10 cellular contexts compared by ENCODE assay signal in genomic region chr12:21502872-21503271, GRCh38. TPM values are rescaled to one million over a fixed set of nuclear protein-coding genes. Genes with fewer than 3 reads are reported as not detected.
DNase-seq lines count a peak whose midpoint lies in the region; ATAC-seq, FAIRE-seq and TF ChIP-seq lines count a peak whose summit lies in the region.
"Had no signal": no experiment of that assay in that cellular context is flagged by ENCODE, and none has a peak within 500 bp of the region (broad histone marks: within the 10 kb centered on the region; RNA-seq: fewer than 3 reads in every experiment).

No MANE protein-coding gene starts in this region.

- no peak overlapping the region for H3K23ac ChIP-seq in mesenchymal stem cell (ENCODE audit: low read length in 2 of 2)

- H3K27me3 ChIP-seq in A673 (replicated peaks; ENCODE audit: insufficient read depth, low read depth, low read length, poor library complexity): no peaks in the 10 kb centered on the region
- H3K27me3 ChIP-seq in HAP-1 (ENCODE audit: low read depth): no peaks in the 10 kb centered on the region
- no peaks in the 10 kb centered on the region for H3K27me3 ChIP-seq in K562 (ENCODE audit: control insufficient read depth in 2 of 2, insufficient read depth in 2 of 2, low read length in 2 of 2)
- H3K27me3 ChIP-seq in mesenchymal stem cell (ENCODE audit: control insufficient read depth in 1 of 2, insufficient read depth in 1 of 2, low read length in 2 of 2): no peaks in the 10 kb centered on the region

- peak overlapping the region; percentile 83 to 96 for H3K9ac ChIP-seq in K562 (ENCODE audit: insufficient read depth in 1 of 2, low read depth in 2 of 2, low read length in 2 of 2)
- peak overlapping the region; percentile 99 for H3K9ac ChIP-seq in mesenchymal stem cell (ENCODE audit: low read length)

- peaks cover 61% of the 10 kb centered on the region for H3K79me2 ChIP-seq in K562 (ENCODE audit: control insufficient read depth, insufficient read depth, low read length)

- no peaks in the 10 kb centered on the region for H3K36me3 ChIP-seq in A673 (ENCODE audit: insufficient read depth, low read length, poor library complexity, severe bottlenecking)
- peaks cover 11% of the 10 kb centered on the region for H3K36me3 ChIP-seq in HAP-1 (replicated peaks)
- H3K36me3 ChIP-seq in K562 (ENCODE audit: control insufficient read depth, insufficient read depth, low read length): peaks cover 13% of the 10 kb centered on the region; the same call in 2 of the 3 replicates
- H3K36me3 ChIP-seq in mesenchymal stem cell (ENCODE audit: control insufficient read depth in 1 of 2, insufficient read depth in 2 of 2, low read depth in 1 of 2, low read length in 2 of 2): peaks cover 0 to 28% of the 10 kb centered on the region in 2 experiments

- peak overlapping the region; percentile 89 for H3K4me2 ChIP-seq in K562 (ENCODE audit: insufficient read depth, low read length)
- H3K4me2 ChIP-seq in mesenchymal stem cell (ENCODE audit: low read length, poor library complexity, severe bottlenecking): peak overlapping the region; percentile 94

- no peak overlapping the region for H2BK120ac ChIP-seq in mesenchymal stem cell (ENCODE audit: low read depth, low read length)

- H3K9me3 ChIP-seq in A673 (ENCODE audit: low read depth, low read length, poor library complexity, severe bottlenecking): no peaks in the 10 kb centered on the region
- H3K9me3 ChIP-seq in HAP-1: no peaks in the 10 kb centered on the region
- H3K9me3 ChIP-seq in K562 (replicated peaks; ENCODE audit: control insufficient read depth, insufficient read depth, low read depth, low read length): no peaks in the 10 kb centered on the region
- H3K9me3 ChIP-seq in mesenchymal stem cell (ENCODE audit: control insufficient read depth, low read length): no peaks in the 10 kb centered on the region

- ATAC-seq in K562: peak; percentile 25; the same call in 1 of the 3 replicates
- ATAC-seq in HG03039 (IDR thresholded peaks at IDR 0.05; ENCODE audit: unreplicated experiment): no peak
- no peak for ATAC-seq in HG02885 (IDR thresholded peaks at IDR 0.05; ENCODE audit: poor library complexity, unreplicated experiment)

- peaks cover 19% of the 10 kb centered on the region for H3K4me1 ChIP-seq in A673 (ENCODE audit: insufficient read depth, low read length, poor library complexity, severe bottlenecking)
- peaks cover 17% of the 10 kb centered on the region for H3K4me1 ChIP-seq in HAP-1
- H3K4me1 ChIP-seq in K562 (replicated peaks in 1 of 2; ENCODE audit: control insufficient read depth in 2 of 2, insufficient read depth in 2 of 2, low read length in 2 of 2): peaks cover 0 to 13% of the 10 kb centered on the region in 2 experiments; a peak in 2 of 5 replicates
- H3K4me1 ChIP-seq in mesenchymal stem cell (ENCODE audit: control insufficient read depth, insufficient read depth, low read depth, low read length): peaks cover 2% of the 10 kb centered on the region

- H3K9me1 ChIP-seq in K562 (ENCODE audit: control insufficient read depth, insufficient read depth, low read length): no peaks in the 10 kb centered on the region

- intact Hi-C loops in A673 (cut with micrococcal nuclease; ENCODE audit: unreplicated experiment): loop anchor here (5.0 kb wide), 1 partner anchor 154 kb away; the partner anchor contains the start of gene LDHB
- intact Hi-C loops in K562 (cut with micrococcal nuclease): loop anchor here (5.0 to 10.0 kb wide), 2 partner anchors 152 to 174 kb away; partner anchors contain the start of gene LDHB

- CTCF ChIA-PET in A673 (lab: Charles Lee) (no interaction called here), K562 (lab: Yijun Ruan, JAX; ENCODE audit: low intra/inter-chr PET ratio) (no interaction called here)

- TF ChIP-seq RAD21 in K562 (CRISPR knock-in tag; conservative IDR thresholded peaks at IDR 0.05 in 1 of 2, IDR thresholded peaks at IDR 0.05 in 1 of 2): no peak

- no peak for TF ChIP-seq EP300 in K562 (IDR thresholded peaks at IDR 0.05; ENCODE audit: low read length)

- POLR2A ChIA-PET in A673 (lab: Charles Lee; ENCODE audit: low non-redundant PET) (interaction anchor here (0.6 kb wide), 1 partner anchor 465 kb away, joined by 5 read pairs; no protein-coding TSS in a partner anchor), K562 (lab: Yijun Ruan, JAX) (interaction anchor here (2.3 kb wide), 1 partner anchor 8 kb away, joined by 12 read pairs; no protein-coding TSS in a partner anchor)

- no peak overlapping the region for H2BK12ac ChIP-seq in mesenchymal stem cell (ENCODE audit: low read length in 2 of 2)

- no peak overlapping the region for H3K27ac ChIP-seq in A673 (ENCODE audit: low read depth, low read length, poor library complexity, severe bottlenecking)
- H3K27ac ChIP-seq in K562 (ENCODE audit: extremely low read depth, low read depth, low read length): no peak overlapping the region
- no peak overlapping the region for H3K27ac ChIP-seq in mesenchymal stem cell (ENCODE audit: low read length, poor library complexity, severe bottlenecking)

- H2BK5ac ChIP-seq in mesenchymal stem cell (ENCODE audit: low read depth, low read length, poor library complexity, severe bottlenecking): no peak overlapping the region

- WGBS in K562 (ENCODE audit: insufficient coverage, low coverage, missing lambda C conversion rate): 40% methylated on average over 1 of the region's 1 CpG
- WGBS in mesenchymal stem cell: no CpG with 5 or more reads among the region's 1 CpG

- TF ChIP-seq CTCF in A673 (conservative IDR thresholded peaks at IDR 0.05; ENCODE audit: low read depth, low read length) (no peak), K562 (IDR thresholded peaks at IDR 0.05 in 2 of 3, conservative IDR thresholded peaks at IDR 0.05 in 1 of 3; ENCODE audit: insufficient read depth in 2 of 3, low read depth in 1 of 3, low read length in 3 of 3) (no peak)

- DNase-seq in A673 (ENCODE audit: low spot score) (no peak), HAP-1 (ENCODE audit: low spot score in 2 of 2) (peak in 1 of 2 experiments; percentile 10), K562 (ENCODE audit: extremely low read depth in 1 of 4, low spot score in 3 of 4) (peak in 1 of 4 experiments; percentile 16), mesenchymal stem cell (no peak), AG08395 (ENCODE audit: low spot score) (no peak), T-helper 9 cell (no peak)
- DNase-seq: NCI-H774 had no signal

- H2AK5ac ChIP-seq in mesenchymal stem cell (ENCODE audit: low read length, severe bottlenecking): no peak overlapping the region

- H3K18ac ChIP-seq in mesenchymal stem cell (ENCODE audit: low read depth in 1 of 2, low read length in 2 of 2): no peak overlapping the region

- H3K79me1 ChIP-seq in mesenchymal stem cell (replicated peaks; ENCODE audit: low read length, poor library complexity, severe bottlenecking): no peaks in the 10 kb centered on the region

- H3K4ac ChIP-seq in mesenchymal stem cell (ENCODE audit: low read depth in 1 of 2, low read length in 2 of 2): no peak overlapping the region

- no peak for TF ChIP-seq POLR2A in K562 (conservative IDR thresholded peaks at IDR 0.05)

- H3K4me3 ChIP-seq in A673 (ENCODE audit: low read depth, low read length, poor library complexity, severe bottlenecking) (peak overlapping the region; percentile 97), HAP-1 (peak overlapping the region; percentile 90), K562 (peak overlapping the region; percentile 100), mesenchymal stem cell (ENCODE audit: insufficient read depth in 1 of 2, low read depth in 1 of 2, low read length in 2 of 2) (peak overlapping the region; percentile 30 to 91)

- no peak overlapping the region for H2BK15ac ChIP-seq in mesenchymal stem cell (ENCODE audit: low read depth, poor library complexity, severe bottlenecking)

- FAIRE-seq in K562 (lab: Jason Lieb, UNC): no peak

- in situ Hi-C loops in HAP-1 (cut with MboI; ENCODE audit: low sequenced_read_pairs): loop anchor here (10.0 kb wide), 1 partner anchor 152 kb away; the partner anchor contains the start of gene LDHB
- in situ Hi-C loops in K562 (cut with MboI): no loop called here

- H4K8ac ChIP-seq in mesenchymal stem cell (ENCODE audit: low read length): no peak overlapping the region

- no peak overlapping the region for H2AFZ ChIP-seq in K562 (ENCODE audit: low read depth, low read length)
- H2AFZ ChIP-seq in mesenchymal stem cell (ENCODE audit: low read depth, low read length): no peak overlapping the region

- H4K91ac ChIP-seq in mesenchymal stem cell (ENCODE audit: low read length): no peak overlapping the region

- H4K20me1 ChIP-seq in K562 (replicated peaks; ENCODE audit: control insufficient read depth, insufficient read depth, low read length): 0 out of 2 replicates have a peak, but pooled peaks cover 3% of the 10 kb centered on the region

- no peak overlapping the region for H3K14ac ChIP-seq in mesenchymal stem cell (ENCODE audit: low read length in 2 of 2)

- BruUV-seq in A673 (replicated peaks; lab: Mats Ljungman, UMichigan): TSS peak; percentile 46
- BruUV-seq in K562 (replicated peaks; lab: Mats Ljungman, UMichigan): TSS peak; percentile 40

RNA-seq across cellular contexts. Expression of gene GOLT1B, which starts 1.3 kb away (rescaled TPM):
- total RNA-seq in A673 (2021): 26.6 and 31.4 TPM in 2 replicates
- 17.7 and 49.9 TPM in 2 replicates for total RNA-seq in K562 (2011; cell fraction: chromatin; rRNA removed; ENCODE audit: low replicate concordance)
- total RNA-seq in K562 (2011; cell fraction: nucleolus; rRNA removed): 12.3 and 64.0 TPM in 2 replicates
- 23.7 and 48.0 TPM in 2 replicates for total RNA-seq in K562 (2011; cell fraction: nucleoplasm; rRNA removed)
- total RNA-seq in K562 (2014; rRNA removed): 9.4 and 10.1 TPM in 2 replicates
- 31.5 and 35.8 TPM in 2 replicates for total RNA-seq in K562 (2014; rRNA removed; fragmentation: Illumina TruSeq; extraction: Trizol)
- total RNA-seq in K562 (2015; rRNA removed; fragmentation: Illumina TruSeq; extraction: Trizol): 24.9 and 27.7 TPM in 2 replicates
- 20.1 and 24.5 TPM in 2 replicates for total RNA-seq in K562 (2021)
- 25.4 and 26.3 TPM in 2 replicates for polyA plus RNA-seq in K562 (2011; rRNA removed)
- 2.0 and 9.5 TPM in 2 replicates for polyA plus RNA-seq in K562 (2011; cell fraction: cytosol; rRNA removed)
- 20.9 and 46.8 TPM in 2 replicates for polyA plus RNA-seq in K562 (2011; cell fraction: nucleus; rRNA removed)
- 20.0 and 21.1 TPM in 2 replicates for polyA plus RNA-seq in K562 (2012)
- polyA plus RNA-seq in K562 (2014; fragmentation: Illumina TruSeq; extraction: Trizol): 22.8 and 26.7 TPM in 2 replicates
- polyA plus RNA-seq in K562 (2014; fragmentation: Nextera tagmentation; extraction: Ambion mirVana): 10 to 100 TPM; 46.5 to 66.1 TPM
- 16.4 and 20.3 TPM in 2 replicates for polyA plus RNA-seq in K562 (2014; rRNA removed)
- 13.6 and 18.4 TPM in 2 replicates for polyA minus RNA-seq in K562 (2011; rRNA and poly(A)+ RNA removed)
- 15.2 and 19.9 TPM in 2 replicates for polyA minus RNA-seq in K562 (2011; cell fraction: cytosol; rRNA and poly(A)+ RNA removed)
- polyA minus RNA-seq in K562 (2011; cell fraction: nucleus; rRNA and poly(A)+ RNA removed): 7.4 and 17.7 TPM in 2 replicates
- polyA plus RNA-seq in mesenchymal stem cell (2013, experiment 1 of 2): 45.8 TPM
- polyA plus RNA-seq in mesenchymal stem cell (2013, experiment 2 of 2): 51.9 TPM

RNA-seq across cellular contexts. Expression of gene RECQL, which starts 1.4 kb away (rescaled TPM):
- total RNA-seq in A673 (2021): 38.2 and 39.3 TPM in 2 replicates
- total RNA-seq in K562 (2011; cell fraction: chromatin; rRNA removed; ENCODE audit: low replicate concordance): 6.6 and 14.4 TPM in 2 replicates
- total RNA-seq in K562 (2011; cell fraction: nucleolus; rRNA removed): 3.2 and 7.4 TPM in 2 replicates
- total RNA-seq in K562 (2011; cell fraction: nucleoplasm; rRNA removed): 7.9 and 8.4 TPM in 2 replicates
- 20.6 and 22.2 TPM in 2 replicates for total RNA-seq in K562 (2014; rRNA removed)
- 44.7 and 50.4 TPM in 2 replicates for total RNA-seq in K562 (2014; rRNA removed; fragmentation: Illumina TruSeq; extraction: Trizol)
- total RNA-seq in K562 (2015; rRNA removed; fragmentation: Illumina TruSeq; extraction: Trizol): 28.6 and 34.5 TPM in 2 replicates
- total RNA-seq in K562 (2021): 22.8 and 23.3 TPM in 2 replicates
- polyA plus RNA-seq in K562 (2011; rRNA removed): 21.0 and 27.2 TPM in 2 replicates
- polyA plus RNA-seq in K562 (2011; cell fraction: cytosol; rRNA removed): 5.7 and 7.9 TPM in 2 replicates
- 8.4 and 10.7 TPM in 2 replicates for polyA plus RNA-seq in K562 (2011; cell fraction: nucleus; rRNA removed)
- 22.3 and 23.0 TPM in 2 replicates for polyA plus RNA-seq in K562 (2012)
- 26.9 and 30.4 TPM in 2 replicates for polyA plus RNA-seq in K562 (2014; fragmentation: Illumina TruSeq; extraction: Trizol)
- polyA plus RNA-seq in K562 (2014; fragmentation: Nextera tagmentation; extraction: Ambion mirVana): 10 to 100 TPM; 28.5 to 33.7 TPM
- polyA plus RNA-seq in K562 (2014; rRNA removed): 21.2 and 25.4 TPM in 2 replicates
- 36.2 and 38.3 TPM in 2 replicates for polyA minus RNA-seq in K562 (2011; rRNA and poly(A)+ RNA removed)
- 16.8 and 17.5 TPM in 2 replicates for polyA minus RNA-seq in K562 (2011; cell fraction: cytosol; rRNA and poly(A)+ RNA removed)
- 8.2 and 18.0 TPM in 2 replicates for polyA minus RNA-seq in K562 (2011; cell fraction: nucleus; rRNA and poly(A)+ RNA removed)
- polyA plus RNA-seq in mesenchymal stem cell (2013, experiment 1 of 2): 43.9 TPM
- 46.0 TPM for polyA plus RNA-seq in mesenchymal stem cell (2013, experiment 2 of 2)

RNA-seq across cellular contexts. Expression of gene SPX, which starts 23.2 kb away (rescaled TPM):
- total RNA-seq in A673 (2021) (0.28 and 0.85 TPM in 2 replicates), K562 (2014; rRNA removed) (0.23 TPM in 1 of 2 replicates, not detected in the other), K562 (2014; rRNA removed; fragmentation: Illumina TruSeq; extraction: Trizol) (0.11 and 0.13 TPM in 2 replicates), K562 (2015; rRNA removed; fragmentation: Illumina TruSeq; extraction: Trizol) (0.11 and 0.40 TPM in 2 replicates), K562 (2021) (0.11 TPM in 2 replicates)
- total RNA-seq in K562 (2011; cell fraction: chromatin; rRNA removed; ENCODE audit: low replicate concordance): 0.14 TPM in 1 of 2 replicates, not detected in the other
- 0.13 TPM in 1 of 2 replicates, not detected in the other for total RNA-seq in K562 (2011; cell fraction: nucleolus; rRNA removed)
- not detected in 2 replicates for total RNA-seq in K562 (2011; cell fraction: nucleoplasm; rRNA removed)
- polyA plus RNA-seq in K562 (2011; rRNA removed) (0.05 and 0.14 TPM in 2 replicates), K562 (2014; fragmentation: Illumina TruSeq; extraction: Trizol) (0.06 TPM in 1 of 2 replicates, not detected in the other), K562 (2014; fragmentation: Nextera tagmentation; extraction: Ambion mirVana) (under 1 TPM; 0.10 to 0.21 TPM), K562 (2014; rRNA removed) (0.16 TPM in 1 of 2 replicates, not detected in the other)
- 0.04 and 0.07 TPM in 2 replicates for polyA plus RNA-seq in K562 (2011; cell fraction: cytosol; rRNA removed)
- 0.04 TPM in 1 of 2 replicates, not detected in the other for polyA plus RNA-seq in K562 (2011; cell fraction: nucleus; rRNA removed)
- polyA plus RNA-seq in K562 (2012): 0.05 and 5.1 TPM in 2 replicates
- 0.04 TPM in 1 of 2 replicates, not detected in the other for polyA minus RNA-seq in K562 (2011; rRNA and poly(A)+ RNA removed)
- polyA minus RNA-seq in K562 (2011; cell fraction: cytosol; rRNA and poly(A)+ RNA removed): not detected in 2 replicates
- not detected in 2 replicates for polyA minus RNA-seq in K562 (2011; cell fraction: nucleus; rRNA and poly(A)+ RNA removed)
- 0.37 TPM for polyA plus RNA-seq in mesenchymal stem cell (2013, experiment 1 of 2)
- 0.53 TPM for polyA plus RNA-seq in mesenchymal stem cell (2013, experiment 2 of 2)
- total RNA-seq: CD8-positive, alpha-beta T cell had no signal
